Comparison of ENCODE assay signal across 8 cellular contexts in the genomic region with DNA sequence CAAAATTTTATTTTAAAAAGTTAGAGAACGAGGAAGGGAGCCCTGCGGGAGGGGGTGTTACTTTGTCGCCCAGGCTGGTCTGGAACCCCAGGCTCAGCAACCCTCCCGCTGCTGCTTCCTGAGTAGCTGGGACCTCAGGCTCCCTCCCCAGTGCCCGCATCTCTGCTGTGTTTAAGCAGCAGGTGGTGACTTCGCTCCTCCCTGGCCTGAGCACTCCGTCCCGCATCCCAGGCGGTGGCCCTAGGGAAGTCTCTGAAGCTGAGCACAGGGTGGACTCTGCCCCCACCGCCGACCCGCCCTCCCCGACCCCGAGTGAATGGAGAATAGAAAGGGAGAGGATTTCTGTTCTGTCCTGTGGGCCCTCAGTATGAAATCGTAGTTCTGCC. TPM values are rescaled to one million over a fixed set of nuclear protein-coding genes. Genes with fewer than 3 reads are reported as not detected.
DNase-seq lines count a peak whose midpoint lies in the region; ATAC-seq and TF ChIP-seq lines count a peak whose summit lies in the region.

No MANE protein-coding gene starts in this region.

- peaks cover 22% of the 10 kb centered on the region for H3K4me1 ChIP-seq in Caco-2
- H3K4me1 ChIP-seq in esophagus (ENCODE audit: control insufficient read depth in 2 of 2, insufficient read depth in 2 of 2, low read length in 1 of 2): peaks cover 0 to 6% of the 10 kb centered on the region in 2 donors
- H3K4me1 ChIP-seq in neutrophil (ENCODE audit: control insufficient read depth in 1 of 2, insufficient read depth in 1 of 2, low read depth in 1 of 2, low read length in 1 of 2): peaks cover 16 to 23% of the 10 kb centered on the region in 2 experiments

- peak overlapping the region; percentile 55 for H3K27ac Mint-ChIP-seq in Caco-2 (ENCODE audit: unreplicated experiment)
- no peak overlapping the region for H3K27ac Mint-ChIP-seq in T-helper 1 cell treated with Interleukin-12 subunit alpha and Interleukin-12 subunit beta and Interleukin-4 antibody, amounts not matched to agents 30 μg/mL and 1 μg/mL, for 36 hours

- H3K9me3 ChIP-seq in Caco-2 (peaks cover 41% of the 10 kb centered on the region), esophagus (ENCODE audit: control insufficient read depth in 2 of 2, insufficient read depth in 1 of 2, low read depth in 1 of 2, low read length in 1 of 2) (peaks cover 4 to 6% of the 10 kb centered on the region in 2 donors), neutrophil (peaks cover 20% of the 10 kb centered on the region)

- BruUV-seq in Caco-2 (replicated peaks; lab: Mats Ljungman, UMichigan): TSS peak; percentile 89

- H3K4me3 Mint-ChIP-seq in Caco-2 (ENCODE audit: unreplicated experiment): peak overlapping the region; percentile 81
- peak overlapping the region; percentile 93 for H3K4me3 Mint-ChIP-seq in T-helper 1 cell treated with Interleukin-12 subunit alpha and Interleukin-12 subunit beta and Interleukin-4 antibody, amounts not matched to agents 30 μg/mL and 1 μg/mL, for 36 hours

- POLR2A ChIA-PET in Caco-2 (lab: Charles Lee): no interaction called here

- H3K9me3 Mint-ChIP-seq in Caco-2 (ENCODE audit: unreplicated experiment): peaks cover 29% of the 10 kb centered on the region
- peaks cover 55% of the 10 kb centered on the region for H3K9me3 Mint-ChIP-seq in T-helper 1 cell treated with Interleukin-12 subunit alpha and Interleukin-12 subunit beta and Interleukin-4 antibody, amounts not matched to agents 30 μg/mL and 1 μg/mL, for 36 hours

- H3K27ac ChIP-seq in esophagus (ENCODE audit: low read depth in 2 of 2, low read length in 1 of 2) (peak overlapping the region; percentile 47 to 79), neutrophil (peak overlapping the region; percentile 70)

- H3K4me1 Mint-ChIP-seq in Caco-2 (ENCODE audit: low read depth, unreplicated experiment): peaks cover 19% of the 10 kb centered on the region
- H3K4me1 Mint-ChIP-seq in T-helper 1 cell treated with Interleukin-12 subunit alpha and Interleukin-12 subunit beta and Interleukin-4 antibody, amounts not matched to agents 30 μg/mL and 1 μg/mL, for 36 hours (ENCODE audit: low read depth): peaks cover 10% of the 10 kb centered on the region

- ATAC-seq in HG02623 (IDR thresholded peaks at IDR 0.05; ENCODE audit: unreplicated experiment): peak; percentile 5

- DNase-seq in Caco-2 (peak; percentile 72 to 86), hepatic stellate cell (ENCODE audit: low spot score) (no peak), DMS 273 treated with DMSO at 0.1 percent for 48 hours (lab: John Stamatoyannopoulos, UW) (no peak), putamen (ENCODE audit: low spot score) (no peak)

- 1 to 2% methylated on average over 15 of the region's 15 CpGs for WGBS in esophagus, 2 donors

- no peak for TF ChIP-seq CTCF in Caco-2 (IDR thresholded peaks at IDR 0.05; ENCODE audit: insufficient read depth in 1 of 2, low read depth in 1 of 2, low read length in 1 of 2, severe bottlenecking in 1 of 2, unreplicated experiment in 1 of 2)
- TF ChIP-seq CTCF in neutrophil (IDR thresholded peaks at IDR 0.05): no peak

- H3K27me3 ChIP-seq in Caco-2 (replicated peaks; ENCODE audit: control insufficient read depth, insufficient read depth, low read length): no peaks in the 10 kb centered on the region
- H3K27me3 ChIP-seq in esophagus (ENCODE audit: control insufficient read depth in 1 of 2, insufficient read depth in 2 of 2, low read length in 2 of 2): no peaks in the 10 kb centered on the region
- no peaks in the 10 kb centered on the region for H3K27me3 ChIP-seq in neutrophil

- H3K27me3 Mint-ChIP-seq in Caco-2 (ENCODE audit: insufficient read depth, unreplicated experiment): no peaks in the 10 kb centered on the region
- no peaks in the 10 kb centered on the region for H3K27me3 Mint-ChIP-seq in T-helper 1 cell treated with Interleukin-12 subunit alpha and Interleukin-12 subunit beta and Interleukin-4 antibody, amounts not matched to agents 30 μg/mL and 1 μg/mL, for 36 hours (ENCODE audit: low read depth)

- intact Hi-C loops in Caco-2 (cut with micrococcal nuclease; ENCODE audit: unreplicated experiment): loop anchor here (1.0 kb wide), 2 partner anchors 30 to 73 kb away; a partner anchor contains a TSS

- peaks cover 7% of the 10 kb centered on the region for H3K36me3 ChIP-seq in Caco-2 (ENCODE audit: control insufficient read depth, insufficient read depth, low read length)
- no peaks in the 10 kb centered on the region for H3K36me3 ChIP-seq in esophagus (ENCODE audit: control insufficient read depth in 2 of 2, insufficient read depth in 2 of 2, low read length in 1 of 2)
- peaks cover 7% of the 10 kb centered on the region for H3K36me3 ChIP-seq in neutrophil

- peaks cover 79% of the 10 kb centered on the region for H3K36me3 Mint-ChIP-seq in Caco-2 (ENCODE audit: insufficient read depth, unreplicated experiment)
- H3K36me3 Mint-ChIP-seq in T-helper 1 cell treated with Interleukin-12 subunit alpha and Interleukin-12 subunit beta and Interleukin-4 antibody, amounts not matched to agents 30 μg/mL and 1 μg/mL, for 36 hours (ENCODE audit: low read depth): peaks cover 54% of the 10 kb centered on the region

- CTCF ChIA-PET in Caco-2 (lab: Charles Lee): no interaction called here

- H3K4me3 ChIP-seq in Caco-2 (ENCODE audit: low read depth, low read length) (peak overlapping the region; percentile 89), esophagus (ENCODE audit: low read depth in 1 of 2, low read length in 2 of 2) (peak overlapping the region; percentile 42 to 79), neutrophil (ENCODE audit: low read depth in 1 of 2, low read length in 1 of 2) (peak overlapping the region; percentile 81 to 88)

RNA-seq across cellular contexts. Expression of a gene that starts 30.5 kb away (rescaled TPM):
- total RNA-seq in Caco-2 (2022): 17.5 and 19.6 TPM in 2 replicates
- 1 to 10 TPM; 3.1 to 9.5 TPM for polyA plus RNA-seq in esophagus

RNA-seq across cellular contexts. Expression of a gene that starts 37.5 kb away (rescaled TPM):
- 36.8 and 39.4 TPM in 2 replicates for total RNA-seq in Caco-2 (2022)
- 10 to 100 TPM; 17.5 to 59.7 TPM for polyA plus RNA-seq in esophagus

Comparison
In these comparisons a context has a peak if more than half of its experiments do, and no peak if none do; other contexts are left out.
1. DNase-seq: peak in Caco-2 (2 of 2); none in hepatic stellate cell (single experiment), DMS 273 treated with DMSO at 0.1 percent for 48 hours (single experiment) and putamen (single experiment).
2. Peak in every context shown above with its lines, with median percentiles within 50 percentile points of each other: H3K4me3 ChIP-seq.